In genomic region chr2:134108124-134108523, GRCh38 we compare ENCODE assay signal across 13 cellular contexts.
"Had no signal": no experiment of that assay in that cellular context is flagged by ENCODE, and none has a peak within 500 bp of the region (broad histone marks: within the 10 kb centered on the region; RNA-seq: fewer than 3 reads in every experiment).

No MANE protein-coding gene starts in this region.

- H3K9me3 ChIP-seq: colonic mucosa had no signal

- DNase-seq: activated CD4-positive, alpha-beta T cell treated with anti-CD3 and anti-CD28 coated beads for 48 hours; activated CD8-positive, alpha-beta memory T cell treated with anti-CD3 and anti-CD28 coated beads, Interleukin-2, amount 50 U/mL, for 4 hours; activated CD8-positive, alpha-beta T cell treated with anti-CD3 and anti-CD28 coated beads for 36 hours; activated gamma-delta T cell treated with Interleukin-2 at 50 U/mL for 16 hours; activated T-cell treated with anti-CD3 and anti-CD28 coated beads, Interleukin-2, amount 50 U/mL, for 48 hours; amniotic stem cell; colonic mucosa; effector CD4-positive, alpha-beta T cell; sigmoid colon; spleen; stimulated activated CD4-positive, alpha-beta T cell treated with anti-CD3 and anti-CD28 coated beads, Interleukin-1b, Interleukin-23, amount 100 ng/mL, for 48 hours; stimulated activated naive CD8-positive, alpha-beta T cell treated with anti-CD3 and anti-CD28 coated beads, Interleukin-15, amount 100 ng/mL, for 72 hours had no signal

- H3K27ac ChIP-seq: colonic mucosa, esophagus muscularis mucosa, sigmoid colon, spleen had no signal

- H3K4me3 ChIP-seq: colonic mucosa, esophagus muscularis mucosa, sigmoid colon, spleen had no signal

- H3K27me3 ChIP-seq: colonic mucosa, esophagus muscularis mucosa, sigmoid colon, spleen had no signal

- ATAC-seq: activated CD8-positive, alpha-beta T cell treated with anti-CD3 and anti-CD28 coated beads for 36 hours; stimulated activated naive CD8-positive, alpha-beta T cell treated with anti-CD3 and anti-CD28 coated beads, Interleukin-15, amount 100 ng/mL, for 72 hours had no signal

- H3K4me1 ChIP-seq: colonic mucosa, esophagus muscularis mucosa, sigmoid colon had no signal

- H3K36me3 ChIP-seq: colonic mucosa, esophagus muscularis mucosa, sigmoid colon, spleen had no signal
